In genomic region chr22:24515025-24515338, GRCh38 we compare ENCODE assay signal across 22 cellular contexts. TPM values are rescaled to one million over a fixed set of nuclear protein-coding genes. Genes with fewer than 3 reads are reported as not detected.
DNase-seq lines count a peak whose midpoint lies in the region; ATAC-seq, FAIRE-seq and TF ChIP-seq lines count a peak whose summit lies in the region.
"Had no signal": no experiment of that assay in that cellular context is flagged by ENCODE, and none has a peak within 500 bp of the region (broad histone marks: within the 10 kb centered on the region; RNA-seq: fewer than 3 reads in every experiment).

No MANE protein-coding gene starts in this region.

- H3K4me3 Mint-ChIP-seq in stimulated activated effector memory CD8-positive, alpha-beta T cell treated with anti-CD3 and anti-CD28 coated beads, Interleukin-12 subunit alpha, Interleukin-12 subunit beta, amount 100 ng/mL, for 72 hours = no peak overlapping the region
- H3K4me3 Mint-ChIP-seq: T-cell had no signal

- TF ChIP-seq CTCF in A549 (IDR thresholded peaks at IDR 0.05) = no peak
- no peak for TF ChIP-seq CTCF in C4-2B (conservative IDR thresholded peaks at IDR 0.05)
- TF ChIP-seq CTCF in VCaP (conservative IDR thresholded peaks at IDR 0.05) = no peak

- POLR2A ChIA-PET in A549 (lab: Yijun Ruan, JAX) = no interaction called here

- no peaks in the 10 kb centered on the region for H3K9me3 Mint-ChIP-seq in stimulated activated effector memory CD8-positive, alpha-beta T cell treated with anti-CD3 and anti-CD28 coated beads, Interleukin-12 subunit alpha, Interleukin-12 subunit beta, amount 100 ng/mL, for 72 hours
- H3K9me3 Mint-ChIP-seq: IgD-negative memory B cell, T-cell had no signal

- TF ChIP-seq RAD21 in A549 (conservative IDR thresholded peaks at IDR 0.05 in 1 of 2, IDR thresholded peaks at IDR 0.05 in 1 of 2) = no peak

- H3K4me2 ChIP-seq in A549 = no peak overlapping the region

- H3K9me3 ChIP-seq in A549 = no peaks in the 10 kb centered on the region
- H3K9me3 ChIP-seq: Peyer's patch had no signal

- TF ChIP-seq EP300 in A549 (IDR thresholded peaks at IDR 0.05) = no peak

- WGBS in A549 (ENCODE audit: missing lambda C conversion rate) = 98% methylated on average over 6 of the region's 8 CpGs

- H3K4me1 ChIP-seq in A549 = peaks cover 33% of the 10 kb centered on the region

- H3K36me3 Mint-ChIP-seq in stimulated activated effector memory CD8-positive, alpha-beta T cell treated with anti-CD3 and anti-CD28 coated beads, Interleukin-12 subunit alpha, Interleukin-12 subunit beta, amount 100 ng/mL, for 72 hours = no peaks in the 10 kb centered on the region
- H3K36me3 Mint-ChIP-seq: T-cell had no signal

- no peak overlapping the region for H3K4me3 ChIP-seq in A549
- H3K4me3 ChIP-seq: Peyer's patch had no signal

- no peak for FAIRE-seq in A549 (lab: Jason Lieb, UNC)
- FAIRE-seq: HTR-8/SVneo had no signal

- H3K4me1 Mint-ChIP-seq in stimulated activated effector memory CD8-positive, alpha-beta T cell treated with anti-CD3 and anti-CD28 coated beads, Interleukin-12 subunit alpha, Interleukin-12 subunit beta, amount 100 ng/mL, for 72 hours = peaks cover 15% of the 10 kb centered on the region

- DNase-seq in A549 (ENCODE audit: low read depth in 1 of 2, low spot score in 1 of 2) (no peak), NCI-H1092 treated with DMSO at 0.1 percent for 48 hours (lab: John Stamatoyannopoulos, UW) (no peak), superior temporal gyrus (ENCODE audit: extremely low spot score) (no peak), hypothalamus (lab: John Stamatoyannopoulos, UW) (no peak)
- DNase-seq in stimulated activated effector memory CD8-positive, alpha-beta T cell treated with anti-CD3 and anti-CD28 coated beads, Interleukin-12 subunit alpha, Interleukin-12 subunit beta, amount 100 ng/mL, for 72 hours (ENCODE audit: low spot score in 2 of 2) = no peak
- DNase-seq: ACHN, DMS79 treated with DMSO at 0.1 percent for 48 hours, Karpas-422, MV-4-11, NCI-H1694, NCI-H2081, NCI-H2171, NCI-H345, NCI-H524, NCI-H82, Peyer's patch, T-cell had no signal

- CTCF ChIA-PET in A549 (lab: Yijun Ruan, JAX) = interaction anchor here (1.1 to 1.3 kb wide), 2 partner anchors 11 to 325 kb away, joined by 3 to 5 read pairs; no protein-coding TSS in a partner anchor

- H3K27ac ChIP-seq in A549 = peak overlapping the region in 1 of 2 experiments; percentile 13; a peak in 1 of 6 replicates
- H3K27ac ChIP-seq in C4-2B = peak overlapping the region; percentile 60
- H3K27ac ChIP-seq in VCaP = peak overlapping the region; percentile 20; the same call in 1 of the 2 replicates

- no peak for TF ChIP-seq POLR2A in A549 (IDR thresholded peaks at IDR 0.05; ENCODE audit: low read length)

- peak overlapping the region; percentile 32 for H3K27ac Mint-ChIP-seq in stimulated activated effector memory CD8-positive, alpha-beta T cell treated with anti-CD3 and anti-CD28 coated beads, Interleukin-12 subunit alpha, Interleukin-12 subunit beta, amount 100 ng/mL, for 72 hours
- H3K27ac Mint-ChIP-seq: IgD-negative memory B cell, T-cell had no signal

- ATAC-seq in A549 = no peak
- no peak for ATAC-seq in stimulated activated effector memory CD8-positive, alpha-beta T cell treated with anti-CD3 and anti-CD28 coated beads, Interleukin-12 subunit alpha, Interleukin-12 subunit beta, amount 100 ng/mL, for 72 hours
- ATAC-seq: SK-N-SH treated with all-trans-retinoic acid at 6 μM for 48 hours, T-cell had no signal

TF ChIP-seq in A549, 52 proteins besides CTCF, POLR2A, EP300 and RAD21:
- TF ChIP-seq MAX (IDR thresholded peaks at IDR 0.05) (no peak), REST (IDR thresholded peaks at IDR 0.05) (no peak), MAFK (IDR thresholded peaks at IDR 0.05; ENCODE audit: partially characterized antibody) (peak; percentile 31)
TF ChIP-seq in A549: peak in this region for 1.

RNA-seq across cellular contexts. Expression of gene UPB1, which starts 19.9 kb away (rescaled TPM):
- polyA plus RNA-seq in A549 (2011; rRNA removed) (0.05 TPM in 1 of 2 replicates, not detected in the other), A549 (2017; fragmentation: RNase III; extraction: RNeasy Plus Mini Kit Qiagen cat#74134 plus additional on column Dnase treatment) (0.04 to 0.07 TPM (median 0.04 TPM) in 3 replicates)
- polyA plus RNA-seq in A549 (2012; cell fraction: cytosol; rRNA removed) = 0.01 TPM in 1 of 2 replicates, not detected in the other
- 0.02 TPM in 1 of 2 replicates, not detected in the other for polyA plus RNA-seq in A549 (2012; cell fraction: nucleus; rRNA removed)
- not detected in 2 replicates for polyA minus RNA-seq in A549 (2011; rRNA and poly(A)+ RNA removed)
- polyA plus RNA-seq: IgD-negative memory B cell had no signal

RNA-seq across cellular contexts. Expression of gene GUCD1, which starts 40.0 kb away (rescaled TPM):
- polyA plus RNA-seq in A549 (2011; rRNA removed) (37.1 and 48.2 TPM in 2 replicates), A549 (2017; fragmentation: RNase III; extraction: RNeasy Plus Mini Kit Qiagen cat#74134 plus additional on column Dnase treatment) (37.7 to 43.8 TPM (median 43.5 TPM) in 3 replicates)
- 61.5 and 76.8 TPM in 2 replicates for polyA plus RNA-seq in A549 (2012; cell fraction: cytosol; rRNA removed)
- 61.6 and 75.0 TPM in 2 replicates for polyA plus RNA-seq in A549 (2012; cell fraction: nucleus; rRNA removed)
- 78.9 and 81.9 TPM in 2 replicates for polyA minus RNA-seq in A549 (2011; rRNA and poly(A)+ RNA removed)

RNA-seq across cellular contexts. Expression of gene SNRPD3, which starts 40.8 kb away (rescaled TPM):
- polyA plus RNA-seq in A549 (2011; rRNA removed) (157 and 212 TPM in 2 replicates), A549 (2017; fragmentation: RNase III; extraction: RNeasy Plus Mini Kit Qiagen cat#74134 plus additional on column Dnase treatment) (334 to 372 TPM (median 344 TPM) in 3 replicates)
- 193 and 202 TPM in 2 replicates for polyA plus RNA-seq in A549 (2012; cell fraction: cytosol; rRNA removed)
- 86.5 and 137 TPM in 2 replicates for polyA plus RNA-seq in A549 (2012; cell fraction: nucleus; rRNA removed)
- polyA minus RNA-seq in A549 (2011; rRNA and poly(A)+ RNA removed) = 123 and 187 TPM in 2 replicates
